In the genomic region with DNA sequence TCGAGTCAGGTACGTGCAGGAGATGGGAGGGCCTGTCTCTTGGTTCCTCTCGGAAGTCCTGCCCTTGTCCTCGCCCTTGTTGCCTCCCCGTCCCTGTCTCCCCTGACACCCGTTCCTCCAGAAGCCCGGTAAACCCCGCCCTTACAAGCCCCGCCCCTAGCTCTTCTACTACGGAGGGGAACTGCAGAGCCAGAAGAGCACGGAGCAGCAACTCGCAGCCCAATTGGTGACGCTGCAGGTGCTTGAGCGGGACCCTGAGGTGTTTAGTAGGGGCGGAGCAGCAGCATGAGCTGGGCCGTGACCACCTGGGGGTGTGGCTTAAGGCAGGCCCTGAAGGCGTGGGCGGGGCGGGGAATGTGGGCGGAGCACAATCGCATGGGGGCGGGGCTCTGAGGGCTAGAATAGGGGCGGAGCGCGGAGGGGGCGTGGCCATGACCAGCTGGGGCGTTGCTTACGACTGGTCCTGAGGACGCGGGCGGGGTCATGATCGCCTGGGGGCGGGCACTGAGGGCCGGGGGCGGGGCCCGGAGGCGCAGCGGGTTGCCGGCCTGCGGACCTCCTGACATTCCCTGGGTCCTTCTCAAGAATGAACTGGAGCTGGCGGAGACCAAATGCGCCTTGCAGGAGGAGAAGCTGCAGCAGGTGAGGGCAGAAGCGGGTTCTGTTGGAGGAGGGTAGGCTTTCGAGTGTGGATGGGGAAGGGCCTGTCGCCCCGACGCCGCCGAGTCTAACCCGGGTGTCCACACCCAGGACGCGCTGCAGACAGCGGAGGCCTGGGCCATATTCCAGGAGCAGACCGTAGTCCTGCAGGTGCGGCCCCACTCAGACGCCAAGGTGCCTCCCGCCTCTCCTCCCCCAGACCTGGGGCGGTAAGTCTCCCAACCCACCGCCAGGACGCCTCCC, we compare ENCODE assay signal across 8 cellular contexts. TPM values are rescaled to one million over a fixed set of nuclear protein-coding genes. Genes with fewer than 3 reads are reported as not detected.
A peak's percentile ranks its signal among the peaks of the same experiment; 100 is the strongest.
DNase-seq lines count a peak whose midpoint lies in the region; ATAC-seq and TF ChIP-seq lines count a peak whose summit lies in the region.
"Not testable (repeated sequence)": the region's sequence is repeated elsewhere in the genome, so short reads cannot be mapped to it uniquely, and the experiment has no call there.

No MANE protein-coding gene starts in this region.

- peak; percentile 81 for ATAC-seq in GM18498 (IDR thresholded peaks at IDR 0.05; ENCODE audit: unreplicated experiment)
- peak; percentile 76 for ATAC-seq in HG02571 (IDR thresholded peaks at IDR 0.05; ENCODE audit: unreplicated experiment)

- peak overlapping the region; percentile 79 for H3K4me3 Mint-ChIP-seq in activated CD4-positive, alpha-beta memory T cell treated with anti-CD3 and anti-CD28 coated beads for 36 hours

- DNase-seq in activated CD4-positive, alpha-beta memory T cell treated with anti-CD3 and anti-CD28 coated beads for 36 hours, result peak; percentile 92
- DNase-seq in cardiac fibroblast (ENCODE audit: low read depth in 2 of 2) (peak; percentile 75 to 87), renal cortical epithelial cell (ENCODE audit: low read depth) (peak; percentile 75)

- not testable (repeated sequence) for H3K4me1 Mint-ChIP-seq in activated CD4-positive, alpha-beta memory T cell treated with anti-CD3 and anti-CD28 coated beads for 36 hours (ENCODE audit: low read depth)

- not testable (repeated sequence) for H3K27ac ChIP-seq in subcutaneous abdominal adipose tissue (ENCODE audit: low read depth, low read length)

- H3K4me1 ChIP-seq in subcutaneous abdominal adipose tissue (ENCODE audit: control insufficient read depth in 5 of 5, insufficient read depth in 5 of 5, low read length in 5 of 5), result not testable (repeated sequence)

- H3K27ac Mint-ChIP-seq in activated CD4-positive, alpha-beta memory T cell treated with anti-CD3 and anti-CD28 coated beads for 36 hours, result peak overlapping the region; percentile 82

- CTCF ChIA-PET in activated CD4-positive, alpha-beta memory T cell treated with anti-CD3 and anti-CD28 coated beads for 36 hours (lab: Charles Lee), result not testable (repeated sequence)

- H3K9me3 ChIP-seq in iPS-18c (ENCODE audit: control insufficient read depth, insufficient read depth, low read length); subcutaneous abdominal adipose tissue (ENCODE audit: control insufficient read depth in 5 of 5, low read length in 5 of 5): not testable (repeated sequence)

- intact Hi-C loops in activated CD4-positive, alpha-beta memory T cell treated with anti-CD3 and anti-CD28 coated beads for 36 hours (cut with micrococcal nuclease), result not testable (repeated sequence)

- not testable (repeated sequence) for H3K27me3 ChIP-seq in subcutaneous abdominal adipose tissue (ENCODE audit: control insufficient read depth in 5 of 5, insufficient read depth in 4 of 5, low read length in 5 of 5)

- not testable (repeated sequence) for TF ChIP-seq RAD21 in Ishikawa (IDR thresholded peaks at IDR 0.05; ENCODE audit: low read depth)

- H3K27me3 Mint-ChIP-seq in activated CD4-positive, alpha-beta memory T cell treated with anti-CD3 and anti-CD28 coated beads for 36 hours, result not testable (repeated sequence)

- H3K36me3 Mint-ChIP-seq in activated CD4-positive, alpha-beta memory T cell treated with anti-CD3 and anti-CD28 coated beads for 36 hours, result not testable (repeated sequence)

- H3K36me3 ChIP-seq in subcutaneous abdominal adipose tissue (ENCODE audit: control insufficient read depth in 5 of 5, insufficient read depth in 5 of 5, low read length in 5 of 5), result not testable (repeated sequence)

- TF ChIP-seq CTCF in cardiac fibroblast (IDR thresholded peaks at IDR 0.05; ENCODE audit: low read depth, low read length), result not testable (repeated sequence)

- H3K4me3 ChIP-seq in cardiac fibroblast (replicated peaks in 1 of 2; ENCODE audit: low read depth in 2 of 2, low read length in 2 of 2) (peak overlapping the region; percentile 46 to 49), iPS-18c (ENCODE audit: insufficient read depth, low read depth, low read length) (peak overlapping the region; percentile 31; the same call in 1 of the 2 replicates), subcutaneous abdominal adipose tissue (ENCODE audit: low read depth in 1 of 5, low read length in 5 of 5) (peak overlapping the region in 4 of 5 donors; percentile 45 to 73 (median 53))

- not testable (repeated sequence) for H3K9ac ChIP-seq in subcutaneous abdominal adipose tissue (ENCODE audit: low read length in 5 of 5)

- POLR2A ChIA-PET in activated CD4-positive, alpha-beta memory T cell treated with anti-CD3 and anti-CD28 coated beads for 36 hours (lab: Charles Lee), result not testable (repeated sequence)

- H3K9me3 Mint-ChIP-seq in activated CD4-positive, alpha-beta memory T cell treated with anti-CD3 and anti-CD28 coated beads for 36 hours, result not testable (repeated sequence)

- TF ChIP-seq EP300 in Ishikawa (IDR thresholded peaks at IDR 0.05; ENCODE audit: borderline replicate concordance), result not testable (repeated sequence)

TF ChIP-seq in Ishikawa, 13 proteins besides CTCF, POLR2A, EP300 and RAD21:
- TF ChIP-seq EGR1 (IDR thresholded peaks at IDR 0.05), result peak; percentile 58

RNA-seq across cellular contexts. Expression of a gene that starts 1.3 kb away (rescaled TPM):
- 1 to 10 TPM in 1 of 2 experiments, under 1 TPM in 1; 0.78 to 1.4 TPM for total RNA-seq in activated CD4-positive, alpha-beta memory T cell treated with anti-CD3 and anti-CD28 coated beads for 36 hours
- 0.17 and 0.35 TPM in 2 replicates for total RNA-seq in renal cortical epithelial cell

RNA-seq across cellular contexts. Expression of a gene that starts 51.3 kb away (rescaled TPM):
- total RNA-seq in activated CD4-positive, alpha-beta memory T cell treated with anti-CD3 and anti-CD28 coated beads for 36 hours, result 1 to 10 TPM; 3.6 to 3.7 TPM
- total RNA-seq in renal cortical epithelial cell, result 1.6 and 2.7 TPM in 2 replicates
